In genomic region chr1:234479310-234479559, GRCh38 we compare ENCODE assay signal across 8 cellular contexts. TPM values are rescaled to one million over a fixed set of nuclear protein-coding genes. Genes with fewer than 3 reads are reported as not detected.
DNase-seq lines count a peak whose midpoint lies in the region; ATAC-seq, FAIRE-seq and TF ChIP-seq lines count a peak whose summit lies in the region.

No MANE protein-coding gene starts in this region.

- no CpG with 5 or more reads among the region's 5 CpGs for WGBS in trophoblast cell (ENCODE audit: extremely low coverage, insufficient coverage, insufficient read length)

- no peak overlapping the region for H3K14ac ChIP-seq in trophoblast cell (ENCODE audit: low read length)

- DNase-seq in D721Med (ENCODE audit: insufficient read length, low spot score), result no peak
- DNase-seq in PC-3, result no peak
- no peak for DNase-seq in endothelial cell of umbilical vein (ENCODE audit: low read depth, low spot score)
- DNase-seq in trophoblast cell, result no peak
- DNase-seq in NCI-H526 (lab: John Stamatoyannopoulos, UW), result no peak
- DNase-seq in medulla oblongata (ENCODE audit: extremely low spot score), result no peak
- no peak for DNase-seq in foreskin keratinocyte
- DNase-seq in foreskin melanocyte, result no peak

- no peaks in the 10 kb centered on the region for H3K9me1 ChIP-seq in endothelial cell of umbilical vein (replicated peaks; ENCODE audit: control insufficient read depth, extremely low read depth, insufficient read depth, low read length)

- H3K9me2 ChIP-seq in PC-3 (replicated peaks; ENCODE audit: low read length), result no peaks in the 10 kb centered on the region

- H2BK5ac ChIP-seq in trophoblast cell (ENCODE audit: low read depth, low read length, poor library complexity), result no peak overlapping the region

- H3K27ac ChIP-seq in PC-3 (ENCODE audit: low read length) (no peak overlapping the region), endothelial cell of umbilical vein (ENCODE audit: insufficient read depth, low read depth, low read length) (no peak overlapping the region), trophoblast cell (ENCODE audit: low read depth, low read length) (no peak overlapping the region), foreskin keratinocyte (no peak overlapping the region)

- no peaks in the 10 kb centered on the region for H3F3A ChIP-seq in PC-3 (ENCODE audit: low read length, unreplicated experiment)

- ATAC-seq in PC-3, result no peak
- ATAC-seq in foreskin keratinocyte, result no peak

- H3K27me3 ChIP-seq in PC-3 (ENCODE audit: low read length) (no peaks in the 10 kb centered on the region), endothelial cell of umbilical vein (ENCODE audit: control insufficient read depth in 2 of 2, insufficient read depth in 2 of 2, low read length in 2 of 2) (peaks cover 18 to 21% of the 10 kb centered on the region in 2 experiments), trophoblast cell (ENCODE audit: insufficient read depth, low read length) (no peaks in the 10 kb centered on the region), foreskin keratinocyte (no peaks in the 10 kb centered on the region)

- no peaks in the 10 kb centered on the region for H3K9me3 ChIP-seq in PC-3 (ENCODE audit: low read length)
- H3K9me3 ChIP-seq in endothelial cell of umbilical vein (replicated peaks; ENCODE audit: control insufficient read depth, insufficient read depth, low read length), result no peaks in the 10 kb centered on the region
- H3K9me3 ChIP-seq in trophoblast cell (ENCODE audit: insufficient read depth, low read depth, low read length), result no peaks in the 10 kb centered on the region

- H3K9ac ChIP-seq in PC-3 (ENCODE audit: low read length), result no peak overlapping the region
- H3K9ac ChIP-seq in endothelial cell of umbilical vein (replicated peaks; ENCODE audit: extremely low read depth, insufficient read depth, low read length), result no peak overlapping the region
- no peak overlapping the region for H3K9ac ChIP-seq in trophoblast cell (ENCODE audit: low read length)

- POLR2A ChIA-PET in PC-3 (lab: Charles Lee; ENCODE audit: unreplicated experiment) (no interaction called here), endothelial cell of umbilical vein (lab: Charles Lee) (no interaction called here)

- H2AFZ ChIP-seq in PC-3 (ENCODE audit: low read length), result peak overlapping the region; percentile 61
- peak overlapping the region; percentile 80 for H2AFZ ChIP-seq in endothelial cell of umbilical vein (ENCODE audit: low read depth, low read length)
- peak overlapping the region; percentile 43 for H2AFZ ChIP-seq in trophoblast cell (ENCODE audit: insufficient read depth, low read length, poor library complexity)

- H3K4ac ChIP-seq in trophoblast cell (ENCODE audit: low read depth, low read length), result no peak overlapping the region

- CTCF ChIA-PET in PC-3 (lab: Charles Lee) (no interaction called here), endothelial cell of umbilical vein (lab: Charles Lee) (interaction anchor here (1.5 to 1.6 kb wide), 2 partner anchors 105 to 153 kb away, joined by 3 to 7 read pairs; partner anchors contain the start of gene COA6)

- H3K4me3 ChIP-seq in PC-3 (ENCODE audit: low read length), result peak overlapping the region; percentile 79
- peak overlapping the region in 1 of 3 experiments; percentile 78 for H3K4me3 ChIP-seq in endothelial cell of umbilical vein (replicated peaks in 1 of 3; ENCODE audit: insufficient read depth in 1 of 3, low read depth in 1 of 3, low read length in 3 of 3)
- H3K4me3 ChIP-seq in trophoblast cell (ENCODE audit: low read depth, low read length), result no peak overlapping the region

- peak overlapping the region; percentile 70 for H4K8ac ChIP-seq in trophoblast cell (ENCODE audit: low read depth, low read length)

- FAIRE-seq in D721Med (lab: Jason Lieb, UNC) (peak; percentile 64), endothelial cell of umbilical vein (lab: Jason Lieb, UNC) (no peak)

- no peak overlapping the region for H2BK120ac ChIP-seq in trophoblast cell (ENCODE audit: insufficient read depth, low read length, poor library complexity)

- no peak for TF ChIP-seq CTCF in D721Med (IDR thresholded peaks at IDR 0.05; ENCODE audit: insufficient read depth, missing control alignments)
- no peak for TF ChIP-seq CTCF in PC-3 (conservative IDR thresholded peaks at IDR 0.05; ENCODE audit: low read depth, low read length)
- no peak for TF ChIP-seq CTCF in endothelial cell of umbilical vein (IDR thresholded peaks at IDR 0.05; ENCODE audit: extremely low read depth in 1 of 2, insufficient read depth in 1 of 2, low read depth in 1 of 2, low read length in 2 of 2)
- TF ChIP-seq CTCF in foreskin keratinocyte (conservative IDR thresholded peaks at IDR 0.05), result no peak

- intact Hi-C loops in PC-3 (cut with micrococcal nuclease) (no loop called here), endothelial cell of umbilical vein (cut with micrococcal nuclease) (loop anchor here (10.0 kb wide), 2 partner anchors 364 to 1026 kb away; partner anchors contain the start of gene B3GALNT2)

- no peak for TF ChIP-seq POLR2A in endothelial cell of umbilical vein (IDR thresholded peaks at IDR 0.05; ENCODE audit: low read depth, low read length)

- H4K12ac ChIP-seq in trophoblast cell (ENCODE audit: low read depth, low read length), result peak overlapping the region; percentile 31

- H2AK5ac ChIP-seq in trophoblast cell (ENCODE audit: low read length), result no peak overlapping the region

- BruUV-seq in PC-3 (replicated peaks; lab: Mats Ljungman, UMichigan) (no TSS peak), endothelial cell of umbilical vein (replicated peaks; lab: Mats Ljungman, UMichigan) (no TSS peak)

- H3K79me1 ChIP-seq in trophoblast cell (ENCODE audit: low read length), result peaks cover 5% of the 10 kb centered on the region

- dilution Hi-C loops in endothelial cell of umbilical vein (cut with MboI; ENCODE audit: extremely low pct_ligation_motif_present, low sequenced_read_pairs), result no loop called here

- H3K79me2 ChIP-seq in PC-3 (ENCODE audit: low read length) (peaks cover 38% of the 10 kb centered on the region), endothelial cell of umbilical vein (ENCODE audit: control insufficient read depth, insufficient read depth, low read length) (peaks cover 9% of the 10 kb centered on the region), trophoblast cell (ENCODE audit: control insufficient read depth, insufficient read depth, low read length, poor library complexity) (peaks cover 2% of the 10 kb centered on the region)

- no peak overlapping the region for H3K23ac ChIP-seq in trophoblast cell (ENCODE audit: low read length)

- no peak overlapping the region for H4K91ac ChIP-seq in trophoblast cell (ENCODE audit: low read depth, low read length)

- H4K20me1 ChIP-seq in PC-3 (ENCODE audit: low read length) (no peaks in the 10 kb centered on the region), endothelial cell of umbilical vein (replicated peaks; ENCODE audit: control insufficient read depth, extremely low read depth, insufficient read depth, low read length) (no peaks in the 10 kb centered on the region)

- no peak overlapping the region for H3K18ac ChIP-seq in trophoblast cell (ENCODE audit: low read length)

- H2BK12ac ChIP-seq in trophoblast cell (ENCODE audit: low read length), result no peak overlapping the region

- H3K4me1 ChIP-seq in PC-3 (ENCODE audit: insufficient read depth, low read length), result peaks cover 11% of the 10 kb centered on the region
- peaks cover 6% of the 10 kb centered on the region for H3K4me1 ChIP-seq in endothelial cell of umbilical vein (ENCODE audit: control insufficient read depth, extremely low read depth, insufficient read depth, low read length)
- H3K4me1 ChIP-seq in trophoblast cell (ENCODE audit: control insufficient read depth in 1 of 2, insufficient read depth in 2 of 2, low read length in 2 of 2), result peaks cover 2 to 6% of the 10 kb centered on the region in 2 experiments
- no peaks in the 10 kb centered on the region for H3K4me1 ChIP-seq in foreskin keratinocyte

- peak overlapping the region; percentile 86 for H3K4me2 ChIP-seq in PC-3 (ENCODE audit: low read length)
- H3K4me2 ChIP-seq in endothelial cell of umbilical vein (ENCODE audit: insufficient read depth, low read length), result peak overlapping the region; percentile 95
- H3K4me2 ChIP-seq in trophoblast cell (ENCODE audit: low read length), result peak overlapping the region; percentile 100

- H3K36me3 ChIP-seq in PC-3 (ENCODE audit: low read depth, low read length) (no peaks in the 10 kb centered on the region), endothelial cell of umbilical vein (ENCODE audit: control insufficient read depth in 2 of 2, extremely low read depth in 1 of 2, insufficient read depth in 2 of 2, low read length in 2 of 2) (no peaks in the 10 kb centered on the region), trophoblast cell (ENCODE audit: control insufficient read depth in 1 of 2, insufficient read depth in 2 of 2, low read length in 2 of 2) (no peaks in the 10 kb centered on the region)

TF ChIP-seq in endothelial cell of umbilical vein, 7 proteins besides CTCF, POLR2A, EP300 and RAD21:
- TF ChIP-seq POLR2AphosphoS5 (IDR thresholded peaks at IDR 0.05; ENCODE audit: insufficient read depth, low read depth, low read length), result no peak
- TF ChIP-seq FOS (IDR thresholded peaks at IDR 0.05; ENCODE audit: borderline replicate concordance, insufficient read depth, low read length), result no peak
- no peak for TF ChIP-seq MYC (IDR thresholded peaks at IDR 0.05; ENCODE audit: low read depth, low read length)
- no peak for TF ChIP-seq JUN (IDR thresholded peaks at IDR 0.05; ENCODE audit: borderline replicate concordance, insufficient read depth, insufficient read length, low read depth)
- TF ChIP-seq MAX (IDR thresholded peaks at IDR 0.05; ENCODE audit: insufficient read depth, insufficient read length), result no peak
- TF ChIP-seq EZH2 (IDR thresholded peaks at IDR 0.05; ENCODE audit: borderline replicate concordance, low read depth, low read length, severe bottlenecking), result no peak
- no peak for TF ChIP-seq GATA2 (IDR thresholded peaks at IDR 0.05; ENCODE audit: insufficient read depth, insufficient read length, low read depth, low read length)

RNA-seq across cellular contexts. Expression of gene TARBP1, which starts 0.3 kb away (rescaled TPM):
- total RNA-seq in PC-3 (2014; rRNA removed) (15.1 and 27.7 TPM in 2 replicates), endothelial cell of umbilical vein (21.0 and 23.4 TPM in 2 replicates), foreskin keratinocyte (15.3 and 20.1 TPM in 2 replicates)
- polyA plus RNA-seq in endothelial cell of umbilical vein (17.3 and 20.4 TPM in 2 replicates), foreskin keratinocyte (9.6 and 12.2 TPM in 2 replicates)
- polyA plus RNA-seq in endothelial cell of umbilical vein (2011; cell fraction: cytosol; rRNA removed), result 13.1 and 14.5 TPM in 2 replicates
- 110 and 116 TPM in 2 replicates for polyA plus RNA-seq in endothelial cell of umbilical vein (2011; cell fraction: nucleus; rRNA removed)
- 17.4 and 18.0 TPM in 2 replicates for polyA plus RNA-seq in endothelial cell of umbilical vein (2012)
- 21.2 and 27.0 TPM in 2 replicates for polyA minus RNA-seq in endothelial cell of umbilical vein
- 14.7 TPM for polyA minus RNA-seq in endothelial cell of umbilical vein (2011; cell fraction: cytosol; rRNA and poly(A)+ RNA removed)
- polyA minus RNA-seq in endothelial cell of umbilical vein (2011; cell fraction: nucleus; rRNA and poly(A)+ RNA removed), result 22.8 and 30.0 TPM in 2 replicates
- 7.2 and 7.8 TPM in 2 replicates for polyA plus RNA-seq in trophoblast cell (2013)
